13 cellular contexts compared by ENCODE assay signal in genomic region chr13:36880961-36881360, GRCh38. TPM values are rescaled to one million over a fixed set of nuclear protein-coding genes. Genes with fewer than 3 reads are reported as not detected.
"Had no signal": no experiment of that assay in that cellular context is flagged by ENCODE, and none has a peak within 500 bp of the region (broad histone marks: within the 10 kb centered on the region; RNA-seq: fewer than 3 reads in every experiment).

No MANE protein-coding gene starts in this region.

- DNase-seq: activated CD4-positive, alpha-beta T cell treated with anti-CD3 and anti-CD28 coated beads, Interleukin-2, amount 10 ng/mL, durations not matched to agents 24 days and 14 days; activated CD8-positive, alpha-beta memory T cell treated with anti-CD3 and anti-CD28 coated beads for 24 hours; activated naive CD4-positive, alpha-beta T cell treated with Interleukin-2 at 50 U/mL for 16 hours; activated naive CD8-positive, alpha-beta T cell treated with anti-CD3 and anti-CD28 coated beads, Interleukin-2, amount 50 U/mL, for 24 hours; central memory CD4-positive, alpha-beta T cell; dorsolateral prefrontal cortex; esophagus squamous epithelium; ovary; stimulated activated CD4-positive, alpha-beta T cell treated with anti-CD3 and anti-CD28 coated beads, Interleukin-15, amount 100 ng/mL, for 24 hours; T-helper 17 cell; uterus had no signal

- H3K27me3 ChIP-seq: dorsolateral prefrontal cortex, esophagus squamous epithelium, gastroesophageal sphincter, ovary, uterus had no signal

- ATAC-seq: activated naive CD8-positive, alpha-beta T cell treated with anti-CD3 and anti-CD28 coated beads, Interleukin-2, amount 50 U/mL, for 24 hours; gastroesophageal sphincter; T-helper 17 cell; WTC11 had no signal

- H3K36me3 ChIP-seq: ovary, uterus had no signal

- H3K4me3 ChIP-seq: dorsolateral prefrontal cortex, esophagus squamous epithelium, gastroesophageal sphincter, ovary, uterus had no signal

RNA-seq across cellular contexts. Expression of gene SMAD9, which starts 39.1 kb away (rescaled TPM):
- total RNA-seq: T-helper 17 cell had no signal
